ENCODE assay signal across 23 cellular contexts in genomic region chr13:39394811-39395685, GRCh38.
DNase-seq lines count a peak whose midpoint lies in the region; ATAC-seq and TF ChIP-seq lines count a peak whose summit lies in the region.
"Had no signal": no experiment of that assay in that cellular context is flagged by ENCODE, and none has a peak within 500 bp of the region (broad histone marks: within the 10 kb centered on the region; RNA-seq: fewer than 3 reads in every experiment).

No MANE protein-coding gene starts in this region.

- ATAC-seq in SK-N-SH treated with all-trans-retinoic acid at 6 μM for 48 hours = no peak
- ATAC-seq in thoracic aorta (ENCODE audit: insufficient number of reproducible peaks, low FRiP score, low read depth) = no peak
- ATAC-seq: CD8-positive, alpha-beta T cell; GM12878; natural killer cell treated with Interleukin-12 subunit alpha and Interleukin-12 subunit beta and Interleukin-15 and Interleukin-18, amount 100 ng/mL, for 72 hours had no signal

- peak overlapping the region; percentile 62 to 79 for H3K27ac ChIP-seq in thoracic aorta
- H3K27ac ChIP-seq in transverse colon = no peak overlapping the region
- H3K27ac ChIP-seq: upper lobe of left lung had no signal

- WGBS in transverse colon (ENCODE audit: low coverage in 1 of 2), 2 donors = 48 to 74% methylated on average over 6 to 13 of the region's 13 CpGs

- TF ChIP-seq CTCF in fibroblast of pulmonary artery (IDR thresholded peaks at IDR 0.05; ENCODE audit: low read length, missing control alignments) (no peak), thoracic aorta (IDR thresholded peaks at IDR 0.05) (no peak), transverse colon (IDR thresholded peaks at IDR 0.05) (no peak)

- H3K4me3 ChIP-seq in fibroblast of pulmonary artery (replicated peaks; ENCODE audit: low read depth, low read length) (no peak overlapping the region), thoracic aorta (peak overlapping the region; percentile 66), transverse colon (no peak overlapping the region)
- H3K4me3 ChIP-seq: GM12878, skin epidermis, upper lobe of left lung had no signal

- H3K27me3 ChIP-seq in thoracic aorta (replicated peaks; ENCODE audit: insufficient read depth) = no peaks in the 10 kb centered on the region
- no peaks in the 10 kb centered on the region for H3K27me3 ChIP-seq in transverse colon
- H3K27me3 ChIP-seq: upper lobe of left lung had no signal

- intact Hi-C loops in transverse colon (cut with DNase I; ENCODE audit: low total_unique reads) = no loop called here

- H3K27me3 Mint-ChIP-seq in activated naive CD8-positive, alpha-beta T cell treated with anti-CD3 and anti-CD28 coated beads for 36 hours = peaks cover 13% of the 10 kb centered on the region
- H3K27me3 Mint-ChIP-seq: activated CD4-positive, alpha-beta memory T cell treated with anti-CD3 and anti-CD28 coated beads, Interleukin-2, amount 10 ng/mL, durations not matched to agents 7 days and 5 days; IgD-negative memory B cell; natural killer cell treated with Interleukin-12 subunit alpha and Interleukin-12 subunit beta and Interleukin-15 and Interleukin-18, amount 100 ng/mL, for 72 hours had no signal

- H3K36me3 ChIP-seq in thoracic aorta = no peaks in the 10 kb centered on the region
- H3K36me3 ChIP-seq in transverse colon = no peaks in the 10 kb centered on the region
- H3K36me3 ChIP-seq: upper lobe of left lung had no signal

- H3K9me3 ChIP-seq in thoracic aorta (no peaks in the 10 kb centered on the region), transverse colon (no peaks in the 10 kb centered on the region)
- H3K9me3 ChIP-seq: upper lobe of left lung had no signal

- H3K4me3 Mint-ChIP-seq in activated naive CD8-positive, alpha-beta T cell treated with anti-CD3 and anti-CD28 coated beads for 36 hours = no peak overlapping the region
- H3K4me3 Mint-ChIP-seq: activated CD4-positive, alpha-beta memory T cell treated with anti-CD3 and anti-CD28 coated beads, Interleukin-2, amount 10 ng/mL, durations not matched to agents 7 days and 5 days; CD8-positive, alpha-beta T cell; IgD-negative memory B cell; natural killer cell treated with Interleukin-12 subunit alpha and Interleukin-12 subunit beta and Interleukin-15 and Interleukin-18, amount 100 ng/mL, for 72 hours had no signal

- H3K9me3 Mint-ChIP-seq in activated naive CD8-positive, alpha-beta T cell treated with anti-CD3 and anti-CD28 coated beads for 36 hours = no peaks in the 10 kb centered on the region
- H3K9me3 Mint-ChIP-seq: activated CD4-positive, alpha-beta memory T cell treated with anti-CD3 and anti-CD28 coated beads, Interleukin-2, amount 10 ng/mL, durations not matched to agents 7 days and 5 days; CD8-positive, alpha-beta T cell; IgD-negative memory B cell; natural killer cell treated with Interleukin-12 subunit alpha and Interleukin-12 subunit beta and Interleukin-15 and Interleukin-18, amount 100 ng/mL, for 72 hours had no signal

- no peak for TF ChIP-seq EP300 in transverse colon (IDR thresholded peaks at IDR 0.05; ENCODE audit: low read depth)

- no peaks in the 10 kb centered on the region for H3K4me1 Mint-ChIP-seq in activated naive CD8-positive, alpha-beta T cell treated with anti-CD3 and anti-CD28 coated beads for 36 hours
- H3K4me1 Mint-ChIP-seq: activated CD4-positive, alpha-beta memory T cell treated with anti-CD3 and anti-CD28 coated beads, Interleukin-2, amount 10 ng/mL, durations not matched to agents 7 days and 5 days had no signal

- H3K4me1 ChIP-seq in thoracic aorta (ENCODE audit: control insufficient read depth in 1 of 2, low read depth in 2 of 2) (peaks cover 18 to 63% of the 10 kb centered on the region in 2 donors), transverse colon (no peaks in the 10 kb centered on the region)
- H3K4me1 ChIP-seq: upper lobe of left lung had no signal

- no peak for TF ChIP-seq POLR2A in transverse colon (IDR thresholded peaks at IDR 0.05)

- H3K27ac Mint-ChIP-seq in activated naive CD8-positive, alpha-beta T cell treated with anti-CD3 and anti-CD28 coated beads for 36 hours = no peak overlapping the region
- H3K27ac Mint-ChIP-seq: activated CD4-positive, alpha-beta memory T cell treated with anti-CD3 and anti-CD28 coated beads, Interleukin-2, amount 10 ng/mL, durations not matched to agents 7 days and 5 days; CD8-positive, alpha-beta T cell; natural killer cell treated with Interleukin-12 subunit alpha and Interleukin-12 subunit beta and Interleukin-15 and Interleukin-18, amount 100 ng/mL, for 72 hours had no signal

- in situ Hi-C loops in transverse colon (cut with MboI; ENCODE audit: low pct_ligation_motif_present in 1 of 4, low pct_unique_long_range_greater_than_20kb in 1 of 4, low sequenced_read_pairs in 3 of 4) = no loop called here

- no peaks in the 10 kb centered on the region for H3K36me3 Mint-ChIP-seq in activated naive CD8-positive, alpha-beta T cell treated with anti-CD3 and anti-CD28 coated beads for 36 hours
- H3K36me3 Mint-ChIP-seq: CD8-positive, alpha-beta T cell; natural killer cell treated with Interleukin-12 subunit alpha and Interleukin-12 subunit beta and Interleukin-15 and Interleukin-18, amount 100 ng/mL, for 72 hours had no signal

- peak; percentile 29 for DNase-seq in fibroblast of pulmonary artery (ENCODE audit: low read depth)
- DNase-seq in left kidney (ENCODE audit: low read depth, low spot score) = peak; percentile 37
- no peak for DNase-seq in thoracic aorta (ENCODE audit: low spot score)
- DNase-seq in AG08395 (ENCODE audit: low spot score) = no peak
- DNase-seq in activated naive CD8-positive, alpha-beta T cell treated with anti-CD3 and anti-CD28 coated beads for 36 hours = no peak
- no peak for DNase-seq in superior temporal gyrus (ENCODE audit: extremely low spot score)
- no peak for DNase-seq in transverse colon
- DNase-seq: activated CD4-positive, alpha-beta memory T cell treated with anti-CD3 and anti-CD28 coated beads, Interleukin-2, amount 10 ng/mL, durations not matched to agents 7 days and 5 days; activated CD4-positive, CD25-positive, alpha-beta regulatory T cell; activated naive CD4-positive, alpha-beta T cell treated with Interleukin-2 at 50 U/mL for 16 hours; CD8-positive, alpha-beta T cell; cortex of kidney; DMS153; hippocampal formation; NCI-H1436; stimulated activated naive CD4-positive, alpha-beta T cell treated with Interleukin-2 at 50 U/mL for 16 hours; T1000; upper lobe of left lung had no signal

TF ChIP-seq in SK-N-SH treated with all-trans-retinoic acid at 6 μM for 48 hours, 23 proteins besides CTCF, POLR2A, EP300 and RAD21:
- no peak for TF ChIP-seq POU6F1 (CRISPR knock-in tag; IDR thresholded peaks at IDR 0.05; ENCODE audit: borderline replicate concordance, low read depth)
- TF ChIP-seq ISL1 (CRISPR knock-in tag; IDR thresholded peaks at IDR 0.05) = peak; percentile 17; the same call in 1 of the 2 replicates
- no peak for TF ChIP-seq TCF4 (CRISPR knock-in tag; IDR thresholded peaks at IDR 0.05; ENCODE audit: borderline replicate concordance)
- no peak for TF ChIP-seq BACH2 (CRISPR knock-in tag; IDR thresholded peaks at IDR 0.05; ENCODE audit: borderline replicate concordance)

Comparison
In these comparisons a context has a peak if more than half of its experiments do, and no peak if none do; other contexts are left out.
1. DNase-seq: peak in fibroblast of pulmonary artery (single experiment) and left kidney (single experiment); none in thoracic aorta (single experiment), AG08395 (single experiment), activated naive CD8-positive, alpha-beta T cell treated with anti-CD3 and anti-CD28 coated beads for 36 hours (single experiment), superior temporal gyrus (single experiment) and transverse colon (single experiment).
2. H3K27ac ChIP-seq: peak in thoracic aorta (2 of 2); none in transverse colon (0 of 4).